ENCODE assay signal across 17 cellular contexts in the genomic region with DNA sequence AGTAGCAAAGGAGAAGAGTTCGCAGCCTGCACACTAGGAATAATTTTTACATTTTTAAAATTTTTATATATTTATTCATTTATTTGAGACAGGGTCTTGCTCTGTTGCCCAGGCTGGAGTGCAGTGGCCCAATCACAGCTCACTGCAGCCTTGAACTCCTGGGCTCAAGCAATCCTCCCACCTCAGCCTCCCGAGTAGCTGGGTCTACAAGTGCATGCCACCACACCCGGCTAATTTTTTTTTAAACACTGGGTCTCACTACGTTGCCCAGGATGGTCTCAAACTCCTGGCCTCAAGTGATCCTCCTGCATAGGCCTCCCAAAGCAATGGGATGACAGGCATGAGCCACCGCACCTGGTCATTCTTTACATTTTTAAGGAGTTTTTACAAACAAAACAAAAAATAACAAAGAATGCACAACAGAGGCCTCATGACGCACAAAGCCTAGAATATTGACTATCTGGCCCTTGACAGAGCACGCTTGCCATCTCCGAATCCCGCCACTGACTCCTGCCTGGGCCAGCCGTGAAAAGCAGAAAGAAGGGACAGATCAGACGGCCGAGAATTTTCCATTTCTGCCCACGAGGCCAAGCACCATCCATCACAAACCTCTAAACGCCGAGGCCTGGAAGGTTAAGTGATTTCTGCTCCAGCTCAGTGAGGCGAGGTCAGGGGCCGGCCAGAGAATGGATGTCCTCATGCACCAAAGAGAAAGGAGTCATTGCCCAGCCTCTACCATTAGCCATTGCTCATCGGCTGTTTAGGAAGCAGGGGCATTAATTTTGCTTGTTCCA.
A peak's percentile ranks its signal among the peaks of the same experiment; 100 is the strongest.
DNase-seq lines count a peak whose midpoint lies in the region; ATAC-seq and TF ChIP-seq lines count a peak whose summit lies in the region.
"Had no signal": no experiment of that assay in that cellular context is flagged by ENCODE, and none has a peak within 500 bp of the region (broad histone marks: within the 10 kb centered on the region; RNA-seq: fewer than 3 reads in every experiment).

No MANE protein-coding gene starts in this region.

- H3K14ac ChIP-seq in neuronal stem cell (ENCODE audit: low read length) = no peak overlapping the region

- H2BK120ac ChIP-seq in neuronal stem cell (ENCODE audit: low read depth, low read length) = no peak overlapping the region

- TF ChIP-seq POLR2A in heart left ventricle (IDR thresholded peaks at IDR 0.05) = no peak

- ATAC-seq in heart left ventricle = no peak
- ATAC-seq: activated T-cell treated with anti-CD3 and anti-CD28 coated beads, Interleukin-2, amount 50 U/mL, for 72 hours; upper lobe of right lung had no signal

- no peak overlapping the region for H2BK5ac ChIP-seq in neuronal stem cell (ENCODE audit: low read length)

- H3K4me3 Mint-ChIP-seq in type B pancreatic cell = peak overlapping the region; percentile 2
- H3K4me3 Mint-ChIP-seq: activated CD4-positive, alpha-beta memory T cell treated with anti-CD3 and anti-CD28 coated beads for 36 hours; activated T-cell treated with anti-CD3 and anti-CD28 coated beads, Interleukin-2, amount 50 U/mL, for 72 hours had no signal

- no peak overlapping the region for H2AK5ac ChIP-seq in neuronal stem cell (ENCODE audit: low read depth, low read length)

- H3K36me3 ChIP-seq in left ventricle myocardium inferior (no peaks in the 10 kb centered on the region), heart left ventricle (no peaks in the 10 kb centered on the region), esophagus (ENCODE audit: control insufficient read depth in 2 of 2, insufficient read depth in 2 of 2, low read length in 1 of 2) (no peaks in the 10 kb centered on the region), neuronal stem cell (replicated peaks in 1 of 2; ENCODE audit: control insufficient read depth in 2 of 2, insufficient read depth in 2 of 2, low read length in 2 of 2) (no peaks in the 10 kb centered on the region)
- H3K36me3 ChIP-seq: upper lobe of right lung had no signal

- H3K9me3 ChIP-seq in left ventricle myocardium inferior (replicated peaks) (peaks cover 5% of the 10 kb centered on the region), heart left ventricle (peaks cover 0 to 6% (median 0%) of the 10 kb centered on the region in 12 donors), esophagus (ENCODE audit: control insufficient read depth in 2 of 2, insufficient read depth in 1 of 2, low read depth in 1 of 2, low read length in 1 of 2) (peaks cover 0 to 2% of the 10 kb centered on the region in 2 donors), neuronal stem cell (replicated peaks in 1 of 2; ENCODE audit: control insufficient read depth in 2 of 2, insufficient read depth in 1 of 2, low read depth in 1 of 2, low read length in 2 of 2) (peaks cover 5 to 9% of the 10 kb centered on the region in 2 donors)
- H3K9me3 ChIP-seq: upper lobe of right lung had no signal

- H3K27ac Mint-ChIP-seq in type B pancreatic cell = peak overlapping the region; percentile 61
- H3K27ac Mint-ChIP-seq: activated CD4-positive, alpha-beta memory T cell treated with anti-CD3 and anti-CD28 coated beads for 36 hours; activated T-cell treated with anti-CD3 and anti-CD28 coated beads, Interleukin-2, amount 50 U/mL, for 72 hours had no signal

- H3K27ac ChIP-seq in left ventricle myocardium inferior (replicated peaks) (peak overlapping the region; percentile 92), heart left ventricle (peak overlapping the region in 3 of 12 donors; percentile 8 to 91 (median 68)), esophagus (ENCODE audit: low read depth in 2 of 2, low read length in 1 of 2) (peak overlapping the region; percentile 27 to 37), neuronal stem cell (replicated peaks; ENCODE audit: low read length) (no peak overlapping the region)
- H3K27ac ChIP-seq: upper lobe of right lung had no signal

- no peaks in the 10 kb centered on the region for H3K9me3 Mint-ChIP-seq in type B pancreatic cell
- H3K9me3 Mint-ChIP-seq: activated T-cell treated with anti-CD3 and anti-CD28 coated beads, Interleukin-2, amount 50 U/mL, for 72 hours had no signal

- H3K4me1 ChIP-seq in left ventricle myocardium inferior (peaks cover 43% of the 10 kb centered on the region), heart left ventricle (peaks cover 4 to 48% (median 15%) of the 10 kb centered on the region in 12 donors), esophagus (ENCODE audit: control insufficient read depth in 2 of 2, insufficient read depth in 2 of 2, low read length in 1 of 2) (peaks cover 3 to 8% of the 10 kb centered on the region in 2 donors), neuronal stem cell (ENCODE audit: control insufficient read depth in 2 of 2, insufficient read depth in 1 of 2, low read depth in 1 of 2, low read length in 2 of 2) (peaks cover 8 to 22% of the 10 kb centered on the region in 2 donors)

- H2BK12ac ChIP-seq in neuronal stem cell (ENCODE audit: low read length) = no peak overlapping the region

- H3K79me1 ChIP-seq in neuronal stem cell (ENCODE audit: low read depth, low read length) = no peaks in the 10 kb centered on the region

- no peak overlapping the region for H3K4ac ChIP-seq in neuronal stem cell (ENCODE audit: low read length)

- H3K18ac ChIP-seq in neuronal stem cell (ENCODE audit: low read length) = no peak overlapping the region

- H3K4me3 ChIP-seq in left ventricle myocardium inferior = no peak overlapping the region
- no peak overlapping the region for H3K4me3 ChIP-seq in heart left ventricle
- H3K4me3 ChIP-seq in esophagus (ENCODE audit: low read depth in 1 of 2, low read length in 2 of 2) = no peak overlapping the region
- H3K4me3 ChIP-seq in neuronal stem cell (ENCODE audit: low read length in 2 of 2) = no peak overlapping the region
- H3K4me3 ChIP-seq: upper lobe of right lung had no signal

- no peaks in the 10 kb centered on the region for H3K27me3 Mint-ChIP-seq in type B pancreatic cell

- no peak overlapping the region for H2AFZ ChIP-seq in neuronal stem cell (ENCODE audit: low read length)

- no peaks in the 10 kb centered on the region for H3K27me3 ChIP-seq in left ventricle myocardium inferior (ENCODE audit: low read depth)
- H3K27me3 ChIP-seq in heart left ventricle = no peaks in the 10 kb centered on the region
- no peaks in the 10 kb centered on the region for H3K27me3 ChIP-seq in esophagus (ENCODE audit: control insufficient read depth in 1 of 2, insufficient read depth in 2 of 2, low read length in 2 of 2)
- H3K27me3 ChIP-seq in neuronal stem cell (ENCODE audit: control insufficient read depth in 3 of 3, insufficient read depth in 3 of 3, low read depth in 1 of 3, low read length in 3 of 3) = peaks cover 0 to 11% (median 0%) of the 10 kb centered on the region in 3 experiments
- H3K27me3 ChIP-seq: upper lobe of right lung had no signal

- peaks cover 72% of the 10 kb centered on the region for H3K4me1 Mint-ChIP-seq in type B pancreatic cell (ENCODE audit: unreplicated experiment)

- H3K23ac ChIP-seq in neuronal stem cell (ENCODE audit: low read depth, low read length, poor library complexity) = no peak overlapping the region

- intact Hi-C loops in left ventricle myocardium inferior (cut with micrococcal nuclease) (no loop called here), heart left ventricle (cut with DNase I) (loop anchor here in 1 of 10 donors (10.0 kb wide), 1 partner anchor 59 kb away; no protein-coding TSS in a partner anchor)

- no peak overlapping the region for H3K4me2 ChIP-seq in neuronal stem cell (ENCODE audit: insufficient read depth, low read length, poor library complexity, severe bottlenecking)

- peak overlapping the region; percentile 25 for H2BK15ac ChIP-seq in neuronal stem cell (ENCODE audit: low read length)

- TF ChIP-seq CTCF in left ventricle myocardium inferior (IDR thresholded peaks at IDR 0.05; ENCODE audit: borderline replicate concordance) = no peak
- no peak for TF ChIP-seq CTCF in heart left ventricle (IDR thresholded peaks at IDR 0.05)
- TF ChIP-seq CTCF in type B pancreatic cell (conservative IDR thresholded peaks at IDR 0.05) = no peak
- no peak for TF ChIP-seq CTCF in GM20000 (IDR thresholded peaks at IDR 0.05; ENCODE audit: extremely low read depth, missing control alignments)

- H3K9ac ChIP-seq in neuronal stem cell (ENCODE audit: low read depth, low read length, poor library complexity) = no peak overlapping the region

- H4K91ac ChIP-seq in neuronal stem cell (ENCODE audit: low read depth, low read length, poor library complexity) = no peak overlapping the region

- DNase-seq in left ventricle myocardium inferior (no peak), heart left ventricle (no peak), neuronal stem cell (ENCODE audit: low spot score) (no peak), type B pancreatic cell (ENCODE audit: extremely low spot score, unreplicated experiment) (no peak), RKO (ENCODE audit: low spot score) (no peak), GM20000 (ENCODE audit: low spot score) (no peak), DMS53 treated with DMSO at 0.1 percent for 48 hours (lab: John Stamatoyannopoulos, UW; ENCODE audit: unreplicated experiment) (no peak)
- DNase-seq: ACHN; activated CD4-positive, alpha-beta memory T cell treated with anti-CD3 and anti-CD28 coated beads for 36 hours; activated T-cell treated with anti-CD3 and anti-CD28 coated beads, Interleukin-2, amount 50 U/mL, for 72 hours; kidney; NCI-H1694; NCI-H510A treated with DMSO at 0.1 percent for 48 hours; retina; stimulated activated CD4-positive, alpha-beta T cell treated with anti-CD3 and anti-CD28 coated beads, Interleukin-2, amount 100 ng/mL, for 24 hours; upper lobe of right lung had no signal

- WGBS in heart left ventricle, 4 donors = 92 to 94% (median 93%) methylated on average over 18 of the region's 18 CpGs
- WGBS in esophagus, 2 donors = 80 to 83% methylated on average over 18 of the region's 18 CpGs
- no CpG with 5 or more reads among the region's 18 CpGs for WGBS in neuronal stem cell (ENCODE audit: extremely low coverage in 2 of 2, insufficient read length in 2 of 2, insufficient replicate concordance in 1 of 2), 2 donors

- no peak overlapping the region for H4K8ac ChIP-seq in neuronal stem cell (ENCODE audit: low read depth, low read length)

- no peaks in the 10 kb centered on the region for H3K36me3 Mint-ChIP-seq in type B pancreatic cell
- H3K36me3 Mint-ChIP-seq: activated CD4-positive, alpha-beta memory T cell treated with anti-CD3 and anti-CD28 coated beads for 36 hours had no signal
